1 cellular context compared by ENCODE assay signal in the genomic region with DNA sequence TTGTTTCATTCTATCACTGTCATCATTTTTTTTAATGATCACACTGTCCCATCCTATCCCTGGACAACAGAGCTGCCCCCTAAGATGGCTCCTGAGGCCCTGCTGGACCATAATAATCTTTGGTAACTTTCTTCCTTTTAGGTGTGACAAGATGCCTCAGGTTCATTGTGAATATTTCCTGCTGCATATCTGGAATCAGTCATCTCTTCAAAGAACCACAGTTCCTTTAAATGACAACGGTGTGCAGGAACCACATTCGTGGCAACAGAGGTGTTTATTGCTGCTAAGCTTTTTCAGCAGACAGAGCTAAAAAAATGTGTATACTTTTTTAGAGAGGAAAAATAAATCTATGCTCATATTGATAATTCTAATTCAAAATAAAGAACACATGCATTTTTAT.
TF ChIP-seq lines count a peak whose summit lies in the region.

No MANE protein-coding gene starts in this region.

TF ChIP-seq in GM12878, 131 proteins besides CTCF, POLR2A, EP300 and RAD21:
- no peak for TF ChIP-seq STAT3 (IDR thresholded peaks at IDR 0.05; ENCODE audit: low read depth, low read length)
- TF ChIP-seq SMARCA5 (IDR thresholded peaks at IDR 0.05) = no peak
- no peak for TF ChIP-seq PAX8 (IDR thresholded peaks at IDR 0.05)
- TF ChIP-seq STAT1 (conservative IDR thresholded peaks at IDR 0.05) = no peak
- TF ChIP-seq SREBF2 (IDR thresholded peaks at IDR 0.05; ENCODE audit: low read length) = no peak
- TF ChIP-seq, protein P1, sequence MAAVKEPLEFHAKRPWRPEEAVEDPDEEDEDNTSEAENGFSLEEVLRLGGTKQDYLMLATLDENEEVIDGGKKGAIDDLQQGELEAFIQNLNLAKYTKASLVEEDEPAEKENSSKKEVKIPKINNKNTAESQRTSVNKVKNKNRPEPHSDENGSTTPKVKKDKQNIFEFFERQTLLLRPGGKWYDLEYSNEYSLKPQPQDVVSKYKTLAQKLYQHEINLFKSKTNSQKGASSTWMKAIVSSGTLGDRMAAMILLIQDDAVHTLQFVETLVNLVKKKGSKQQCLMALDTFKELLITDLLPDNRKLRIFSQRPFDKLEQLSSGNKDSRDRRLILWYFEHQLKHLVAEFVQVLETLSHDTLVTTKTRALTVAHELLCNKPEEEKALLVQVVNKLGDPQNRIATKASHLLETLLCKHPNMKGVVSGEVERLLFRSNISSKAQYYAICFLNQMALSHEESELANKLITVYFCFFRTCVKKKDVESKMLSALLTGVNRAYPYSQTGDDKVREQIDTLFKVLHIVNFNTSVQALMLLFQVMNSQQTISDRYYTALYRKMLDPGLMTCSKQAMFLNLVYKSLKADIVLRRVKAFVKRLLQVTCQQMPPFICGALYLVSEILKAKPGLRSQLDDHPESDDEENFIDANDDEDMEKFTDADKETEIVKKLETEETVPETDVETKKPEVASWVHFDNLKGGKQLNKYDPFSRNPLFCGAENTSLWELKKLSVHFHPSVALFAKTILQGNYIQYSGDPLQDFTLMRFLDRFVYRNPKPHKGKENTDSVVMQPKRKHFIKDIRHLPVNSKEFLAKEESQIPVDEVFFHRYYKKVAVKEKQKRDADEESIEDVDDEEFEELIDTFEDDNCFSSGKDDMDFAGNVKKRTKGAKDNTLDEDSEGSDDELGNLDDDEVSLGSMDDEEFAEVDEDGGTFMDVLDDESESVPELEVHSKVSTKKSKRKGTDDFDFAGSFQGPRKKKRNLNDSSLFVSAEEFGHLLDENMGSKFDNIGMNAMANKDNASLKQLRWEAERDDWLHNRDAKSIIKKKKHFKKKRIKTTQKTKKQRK (IDR thresholded peaks at IDR 0.05; ENCODE audit: low read depth, low read length) = no peak
- TF ChIP-seq ZNF217 (IDR thresholded peaks at IDR 0.05) = no peak
- no peak for TF ChIP-seq CBX3 (IDR thresholded peaks at IDR 0.05; ENCODE audit: borderline replicate concordance, low read depth)
- no peak for TF ChIP-seq ATF7 (IDR thresholded peaks at IDR 0.05; ENCODE audit: low read depth)
- no peak for TF ChIP-seq SRF (IDR thresholded peaks at IDR 0.05; ENCODE audit: low read depth in 2 of 2, low read length in 2 of 2)
- TF ChIP-seq RELA (IDR thresholded peaks at IDR 0.05; ENCODE audit: borderline replicate concordance, partially characterized antibody) = no peak
- no peak for TF ChIP-seq MXI1 (IDR thresholded peaks at IDR 0.05; ENCODE audit: low read depth, low read length)
